In genomic region chrX:155148724-155149537, GRCh38 we compare ENCODE assay signal across 8 cellular contexts.
DNase-seq lines count a peak whose midpoint lies in the region; ATAC-seq, FAIRE-seq and TF ChIP-seq lines count a peak whose summit lies in the region.

No MANE protein-coding gene starts in this region.

- H3K4me1 ChIP-seq in sigmoid colon, result no peaks in the 10 kb centered on the region

- H3K27ac Mint-ChIP-seq in activated naive CD8-positive, alpha-beta T cell treated with anti-CD3 and anti-CD28 coated beads for 36 hours, result no peak overlapping the region

- no peak for TF ChIP-seq EP300 in sigmoid colon (IDR thresholded peaks at IDR 0.05)

- peaks cover 1% of the 10 kb centered on the region for H3K36me3 Mint-ChIP-seq in activated naive CD8-positive, alpha-beta T cell treated with anti-CD3 and anti-CD28 coated beads for 36 hours

- no peak for TF ChIP-seq POLR2A in NB4 (IDR thresholded peaks at IDR 0.05; ENCODE audit: extremely low read depth, insufficient read length)
- no peak for TF ChIP-seq POLR2A in sigmoid colon (IDR thresholded peaks at IDR 0.05)
- TF ChIP-seq POLR2A in GM12892 (IDR thresholded peaks at IDR 0.05; ENCODE audit: low read depth, low read length), result no peak

- peak; percentile 0 for DNase-seq in activated CD4-positive, CD25-positive, alpha-beta regulatory T cell treated with anti-CD3 and anti-CD28 coated beads, Interleukin-2, amount 50 U/mL, for 16 hours (ENCODE audit: low read depth, low spot score)
- no peak for DNase-seq in activated CD4-positive, CD25-positive, alpha-beta regulatory T cell treated with anti-CD3 and anti-CD28 coated beads, Interleukin-2, amount 50 U/mL, for 72 hours
- peak; percentile 43 for DNase-seq in NB4 (ENCODE audit: low read depth)
- DNase-seq in activated naive CD8-positive, alpha-beta T cell treated with anti-CD3 and anti-CD28 coated beads for 36 hours, result peak; percentile 2
- no peak for DNase-seq in left lobe of liver (ENCODE audit: low spot score)
- DNase-seq in ureter (ENCODE audit: low spot score), result no peak
- no peak for DNase-seq in sigmoid colon
- DNase-seq in GM12892 (ENCODE audit: insufficient read length), result no peak

- H3K9me3 ChIP-seq in sigmoid colon, result no peaks in the 10 kb centered on the region

- WGBS in sigmoid colon, 2 donors, result 36 to 65% methylated on average over 7 of the region's 7 CpGs

- no peaks in the 10 kb centered on the region for H3K36me3 ChIP-seq in sigmoid colon

- H3K27me3 Mint-ChIP-seq in activated naive CD8-positive, alpha-beta T cell treated with anti-CD3 and anti-CD28 coated beads for 36 hours, result no peaks in the 10 kb centered on the region

- no peak overlapping the region for H3K27ac ChIP-seq in sigmoid colon

- H3K9me3 Mint-ChIP-seq in activated naive CD8-positive, alpha-beta T cell treated with anti-CD3 and anti-CD28 coated beads for 36 hours, result peaks cover 3% of the 10 kb centered on the region

- intact Hi-C loops in sigmoid colon (cut with DNase I), result no loop called here

- peak; percentile 81 for ATAC-seq in left lobe of liver

- no peak for FAIRE-seq in GM12892 (lab: Jason Lieb, UNC)

- TF ChIP-seq CTCF in NB4 (IDR thresholded peaks at IDR 0.05; ENCODE audit: low read depth, low read length) (peak; percentile 69), sigmoid colon (IDR thresholded peaks at IDR 0.05) (peak in 1 of 4 experiments; percentile 25)

- H3K4me3 ChIP-seq in NB4 (ENCODE audit: low read depth, low read length) (no peak overlapping the region), sigmoid colon (no peak overlapping the region)

- peaks cover 6% of the 10 kb centered on the region for H3K4me1 Mint-ChIP-seq in activated naive CD8-positive, alpha-beta T cell treated with anti-CD3 and anti-CD28 coated beads for 36 hours

- no peaks in the 10 kb centered on the region for H3K27me3 ChIP-seq in sigmoid colon

- no peak overlapping the region for H3K4me3 Mint-ChIP-seq in activated naive CD8-positive, alpha-beta T cell treated with anti-CD3 and anti-CD28 coated beads for 36 hours

Comparison
In these comparisons a context has a peak if more than half of its experiments do, and no peak if none do; other contexts are left out.
1. DNase-seq: peak in activated CD4-positive, CD25-positive, alpha-beta regulatory T cell treated with anti-CD3 and anti-CD28 coated beads, Interleukin-2, amount 50 U/mL, for 16 hours (single experiment), NB4 (single experiment) and activated naive CD8-positive, alpha-beta T cell treated with anti-CD3 and anti-CD28 coated beads for 36 hours (single experiment); none in activated CD4-positive, CD25-positive, alpha-beta regulatory T cell treated with anti-CD3 and anti-CD28 coated beads, Interleukin-2, amount 50 U/mL, for 72 hours (single experiment), left lobe of liver (single experiment), ureter (single experiment), sigmoid colon (single experiment) and GM12892 (single experiment).